ENCODE assay signal across 8 cellular contexts in the genomic region with DNA sequence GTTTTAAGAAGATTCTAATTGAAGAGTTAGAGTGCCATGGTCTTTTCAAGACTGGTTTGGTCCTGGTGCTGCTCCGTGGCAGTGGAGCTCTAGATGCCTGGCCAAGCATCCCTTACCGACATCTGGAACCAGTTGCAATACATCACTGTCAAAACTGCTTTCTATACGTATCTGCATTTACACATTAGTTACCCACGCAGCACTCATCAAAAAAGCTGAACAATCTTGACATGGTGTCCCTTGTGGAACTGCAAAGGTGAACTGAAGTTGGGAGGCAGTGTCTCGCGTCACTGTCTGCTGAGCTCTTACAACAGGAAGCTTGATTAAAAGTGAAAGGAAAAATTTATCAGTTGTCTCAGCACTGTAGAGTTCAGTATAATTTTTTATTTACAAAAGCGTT.
DNase-seq lines count a peak whose midpoint lies in the region; ATAC-seq and TF ChIP-seq lines count a peak whose summit lies in the region.

No MANE protein-coding gene starts in this region.

- intact Hi-C loops in spleen (cut with DNase I; ENCODE audit: low total_unique reads): no loop called here
- intact Hi-C loops in colonic mucosa (cut with DNase I): no loop called here

- H3K9me3 ChIP-seq in spleen (no peaks in the 10 kb centered on the region), colonic mucosa (no peaks in the 10 kb centered on the region)

- H3K36me3 ChIP-seq in spleen (no peaks in the 10 kb centered on the region), colonic mucosa (no peaks in the 10 kb centered on the region)

- H3K27ac ChIP-seq in HL-60 (replicated peaks) (no peak overlapping the region), spleen (peak overlapping the region; percentile 58 to 82 (median 76)), colonic mucosa (no peak overlapping the region)

- TF ChIP-seq CTCF in HL-60 (IDR thresholded peaks at IDR 0.05; ENCODE audit: insufficient read depth, low read length) (no peak), spleen (IDR thresholded peaks at IDR 0.05 in 8 of 11, conservative IDR thresholded peaks at IDR 0.05 in 3 of 11) (no peak), colonic mucosa (IDR thresholded peaks at IDR 0.05) (no peak)

- H3K4me3 ChIP-seq in HL-60 (replicated peaks; ENCODE audit: insufficient read depth, low read length) (peak overlapping the region; percentile 19), spleen (peak overlapping the region; percentile 2 to 67 (median 33)), colonic mucosa (no peak overlapping the region)

- WGBS in spleen, 5 donors: 2 to 6% (median 5%) methylated on average over 7 of the region's 7 CpGs

- H3K4me1 ChIP-seq in spleen (peaks cover 0 to 41% (median 21%) of the 10 kb centered on the region in 6 donors), colonic mucosa (no peaks in the 10 kb centered on the region)

- DNase-seq in HL-60 (ENCODE audit: low read depth in 1 of 2, low spot score in 1 of 2): peak in 1 of 2 experiments; percentile 15
- peak; percentile 54 for DNase-seq in activated CD8-positive, alpha-beta memory T cell treated with anti-CD3 and anti-CD28 coated beads, Interleukin-2, amount 50 U/mL, for 48 hours
- DNase-seq in glomerular visceral epithelial cell (ENCODE audit: extremely low spot score): peak; percentile 9
- DNase-seq in spleen: peak; percentile 81
- no peak for DNase-seq in colonic mucosa
- DNase-seq in NCI-H146 (lab: John Stamatoyannopoulos, UW): no peak
- DNase-seq in NCI-H2196 (lab: John Stamatoyannopoulos, UW; ENCODE audit: unreplicated experiment): no peak

- peak; percentile 65 for ATAC-seq in GM18498 (IDR thresholded peaks at IDR 0.05; ENCODE audit: unreplicated experiment)

- TF ChIP-seq POLR2A in spleen (IDR thresholded peaks at IDR 0.05): peak in 1 of 3 donors; percentile 51

- H3K27me3 ChIP-seq in HL-60 (ENCODE audit: insufficient read depth, poor library complexity, severe bottlenecking) (no peaks in the 10 kb centered on the region), spleen (replicated peaks in 1 of 7) (no peaks in the 10 kb centered on the region), colonic mucosa (no peaks in the 10 kb centered on the region)

- no peak overlapping the region for H3K9ac ChIP-seq in colonic mucosa (ENCODE audit: low read depth in 2 of 2, low read length in 2 of 2)

Comparison
In these comparisons a context has a peak if more than half of its experiments do, and no peak if none do; other contexts are left out.
1. DNase-seq: peak in activated CD8-positive, alpha-beta memory T cell treated with anti-CD3 and anti-CD28 coated beads, Interleukin-2, amount 50 U/mL, for 48 hours (single experiment), glomerular visceral epithelial cell (single experiment) and spleen (single experiment); none in colonic mucosa (single experiment), NCI-H146 (single experiment) and NCI-H2196 (single experiment).
2. H3K27ac ChIP-seq: peak in spleen (8 of 8); none in HL-60 (single experiment) and colonic mucosa (single experiment).